8 cellular contexts compared by ENCODE assay signal in the genomic region with DNA sequence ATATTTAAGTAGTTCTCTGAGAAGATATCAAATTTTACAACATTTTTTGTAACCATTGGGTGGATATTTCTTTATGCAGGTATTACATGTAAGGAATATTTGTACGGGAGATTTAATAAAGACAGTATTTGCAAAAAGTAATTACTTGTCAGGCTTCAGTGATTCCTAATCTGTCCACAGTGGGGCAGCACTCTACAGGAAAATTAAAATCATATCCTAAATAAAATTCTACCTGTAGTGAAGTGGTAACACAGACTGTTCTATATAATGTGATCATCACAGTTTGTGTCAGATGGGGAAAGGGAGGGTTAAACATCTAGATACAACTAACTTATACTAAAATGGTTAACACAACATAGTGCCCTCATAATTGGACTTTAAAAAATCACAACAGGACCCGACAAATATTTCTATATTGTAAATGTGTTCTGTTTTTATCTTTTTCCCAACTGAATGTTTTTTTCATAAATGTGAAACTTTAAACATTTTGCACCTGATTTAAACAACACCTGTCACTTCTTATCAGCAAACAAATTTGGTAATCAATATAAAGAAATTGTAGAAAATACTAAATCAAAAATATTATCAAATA.
DNase-seq lines count a peak whose midpoint lies in the region; ATAC-seq and TF ChIP-seq lines count a peak whose summit lies in the region.

No MANE protein-coding gene starts in this region.

- no peak overlapping the region for H3K27ac Mint-ChIP-seq in progenitor cell of endocrine pancreas

- TF ChIP-seq CTCF in fibroblast of pulmonary artery (IDR thresholded peaks at IDR 0.05; ENCODE audit: low read length, missing control alignments) = peak; percentile 63
- peak; percentile 94 for TF ChIP-seq CTCF in progenitor cell of endocrine pancreas (IDR thresholded peaks at IDR 0.05; ENCODE audit: unreplicated experiment)

- H3K27me3 Mint-ChIP-seq in progenitor cell of endocrine pancreas = no peaks in the 10 kb centered on the region

- no peaks in the 10 kb centered on the region for H3K36me3 Mint-ChIP-seq in progenitor cell of endocrine pancreas (ENCODE audit: insufficient read depth)

- H3K4me3 Mint-ChIP-seq in progenitor cell of endocrine pancreas (ENCODE audit: low read depth) = no peak overlapping the region

- DNase-seq in DMS53 (lab: John Stamatoyannopoulos, UW) (peak; percentile 63), NCI-H1694 treated with DMSO at 0.1 percent for 48 hours (lab: John Stamatoyannopoulos, UW) (peak; percentile 55), fibroblast of pulmonary artery (ENCODE audit: low read depth) (peak; percentile 67), progenitor cell of endocrine pancreas (ENCODE audit: low spot score, unreplicated experiment) (peak; percentile 27)
- DNase-seq in activated CD4-positive, alpha-beta T cell treated with anti-CD3 and anti-CD28 coated beads for 48 hours = peak; percentile 46

- H3K9me3 Mint-ChIP-seq in progenitor cell of endocrine pancreas (ENCODE audit: low read depth) = no peaks in the 10 kb centered on the region

- H3K4me1 Mint-ChIP-seq in progenitor cell of endocrine pancreas (ENCODE audit: low read depth) = no peaks in the 10 kb centered on the region

- H3K4me3 ChIP-seq in fibroblast of pulmonary artery (replicated peaks; ENCODE audit: low read depth, low read length) = no peak overlapping the region

- ATAC-seq in GM21423 (IDR thresholded peaks at IDR 0.05; ENCODE audit: unreplicated experiment) (peak; percentile 58), HG02610 (IDR thresholded peaks at IDR 0.05; ENCODE audit: unreplicated experiment) (no peak), HG02642 (IDR thresholded peaks at IDR 0.05; ENCODE audit: poor library complexity, unreplicated experiment) (no peak)
